Comparison of ENCODE assay signal across 1 cellular context in genomic region chr13:26529441-26529840, GRCh38.
TF ChIP-seq lines count a peak whose summit lies in the region.

No MANE protein-coding gene starts in this region.

TF ChIP-seq in HepG2, 621 proteins besides CTCF, POLR2A, EP300 and RAD21 (continued from another document):
- no peak for TF ChIP-seq FOXA1 (IDR thresholded peaks at IDR 0.05)
- TF ChIP-seq FOXA1 (CRISPR knock-in tag; IDR thresholded peaks at IDR 0.05) = no peak
- 0 out of 2 replicates have a peak, but pooled peaks have one; percentile 33 for TF ChIP-seq KLF11 (CRISPR knock-in tag; IDR thresholded peaks at IDR 0.05)
- no peak for TF ChIP-seq YEATS2 (CRISPR knock-in tag; IDR thresholded peaks at IDR 0.05; ENCODE audit: borderline replicate concordance)
- TF ChIP-seq ZNF335 (CRISPR knock-in tag; IDR thresholded peaks at IDR 0.05) = 0 out of 2 replicates have a peak, but pooled peaks have one; percentile 31
- TF ChIP-seq ZNF552 (CRISPR knock-in tag; IDR thresholded peaks at IDR 0.05; ENCODE audit: borderline replicate concordance) = no peak
- no peak for TF ChIP-seq HNRNPK (IDR thresholded peaks at IDR 0.05; ENCODE audit: low read depth, low read length, poor library complexity, severe bottlenecking)
TF ChIP-seq in HepG2: peak in this region for 14.
